25 cellular contexts compared by ENCODE assay signal in the genomic region with DNA sequence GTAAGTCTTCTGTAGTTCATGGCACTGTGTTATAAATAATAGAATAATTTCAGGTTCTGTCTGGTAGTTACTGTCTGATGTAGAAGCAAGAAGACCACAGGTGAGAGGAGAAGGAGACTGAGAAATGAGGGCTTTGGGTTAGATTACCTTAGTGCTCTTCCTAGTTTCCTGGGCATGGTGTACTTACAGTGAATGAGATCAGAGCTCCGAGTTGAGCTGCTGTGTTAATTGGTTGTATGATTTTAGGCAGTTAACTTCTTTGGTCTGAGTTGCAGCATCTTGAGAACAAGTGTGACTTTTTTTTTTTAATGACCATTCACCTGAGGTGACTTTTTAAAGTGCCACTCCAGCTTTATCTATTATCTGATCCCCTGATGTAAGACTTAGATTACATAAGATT. TPM values are rescaled to one million over a fixed set of nuclear protein-coding genes. Genes with fewer than 3 reads are reported as not detected.
DNase-seq lines count a peak whose midpoint lies in the region; ATAC-seq and TF ChIP-seq lines count a peak whose summit lies in the region.
"Had no signal": no experiment of that assay in that cellular context is flagged by ENCODE, and none has a peak within 500 bp of the region (broad histone marks: within the 10 kb centered on the region; RNA-seq: fewer than 3 reads in every experiment).

No MANE protein-coding gene starts in this region.

- intact Hi-C loops in activated CD4-positive, alpha-beta T cell treated with anti-CD3 and anti-CD28 coated beads for 36 hours (cut with DNase I, micrococcal nuclease) = loop anchor here (5.0 to 10.0 kb wide), 4 partner anchors 39 to 624 kb away; no protein-coding TSS in a partner anchor
- intact Hi-C loops in psoas muscle (cut with DNase I) = no loop called here

- no peak for ATAC-seq in activated CD4-positive, alpha-beta T cell treated with anti-CD3 and anti-CD28 coated beads for 36 hours
- ATAC-seq in activated naive CD8-positive, alpha-beta T cell treated with anti-CD3 and anti-CD28 coated beads, Interleukin-2, amount 50 U/mL, for 24 hours = no peak
- ATAC-seq in psoas muscle (peak in 3 of 4 donors; percentile 50 to 62 (median 52)), HG03175 (IDR thresholded peaks at IDR 0.05; ENCODE audit: unreplicated experiment) (no peak)
- ATAC-seq: gastroesophageal sphincter; stimulated activated naive B cell treated with anti-CD40 and anti-IgM and Interleukin-4, amounts not matched to agents 10 μg/mL and 1 μg/mL and 100 μg/mL, for 72 hours had no signal

- CTCF ChIA-PET in activated CD4-positive, alpha-beta T cell treated with anti-CD3 and anti-CD28 coated beads for 36 hours (lab: Charles Lee) = interaction anchor here (0.9 to 2.1 kb wide), 4 partner anchors 14 to 40 kb away, joined by 4 to 7 read pairs (median 4); no protein-coding TSS in a partner anchor

- peaks cover 74% of the 10 kb centered on the region for H3K4me1 Mint-ChIP-seq in activated CD4-positive, alpha-beta T cell treated with anti-CD3 and anti-CD28 coated beads for 36 hours
- H3K4me1 Mint-ChIP-seq in activated naive CD8-positive, alpha-beta T cell treated with anti-CD3 and anti-CD28 coated beads, Interleukin-2, amount 50 U/mL, for 24 hours = peaks cover 84% of the 10 kb centered on the region

- H3K9me3 ChIP-seq in HUES48 (ENCODE audit: control insufficient read depth, insufficient read depth, low read length) = no peaks in the 10 kb centered on the region
- H3K9me3 ChIP-seq in psoas muscle = no peaks in the 10 kb centered on the region
- no peaks in the 10 kb centered on the region for H3K9me3 ChIP-seq in hepatocyte (ENCODE audit: low read depth)
- H3K9me3 ChIP-seq: esophagus squamous epithelium, gastroesophageal sphincter, SK-N-SH, tibial nerve had no signal

- H3K4me1 ChIP-seq in HUES48 (ENCODE audit: control insufficient read depth, insufficient read depth, low read length) (peaks cover 25% of the 10 kb centered on the region), psoas muscle (peaks cover 71% of the 10 kb centered on the region), hepatocyte (ENCODE audit: insufficient read depth) (peaks cover 14% of the 10 kb centered on the region)

- no peak overlapping the region for H3K4me2 ChIP-seq in hepatocyte

- H3K27ac ChIP-seq in HUES48 (ENCODE audit: low read depth, low read length) (peak overlapping the region; percentile 29), psoas muscle (peak overlapping the region; percentile 84), hepatocyte (no peak overlapping the region)
- H3K27ac ChIP-seq: esophagus squamous epithelium, gastroesophageal sphincter, tibial nerve, VCaP had no signal

- H3K9ac ChIP-seq in HUES48 (ENCODE audit: low read depth, low read length) = no peak overlapping the region
- H3K9ac ChIP-seq: SK-N-SH had no signal

- TF ChIP-seq CTCF in psoas muscle (IDR thresholded peaks at IDR 0.05) (no peak), hepatocyte (IDR thresholded peaks at IDR 0.05; ENCODE audit: poor library complexity) (no peak)

- no peaks in the 10 kb centered on the region for H3K9me2 ChIP-seq in hepatocyte (replicated peaks; ENCODE audit: insufficient read depth)
- H3K9me2 ChIP-seq: SK-N-SH had no signal

- H3K9me3 Mint-ChIP-seq in activated CD4-positive, alpha-beta T cell treated with anti-CD3 and anti-CD28 coated beads for 36 hours (ENCODE audit: low read depth) = no peaks in the 10 kb centered on the region
- H3K9me3 Mint-ChIP-seq in activated naive CD8-positive, alpha-beta T cell treated with anti-CD3 and anti-CD28 coated beads, Interleukin-2, amount 50 U/mL, for 24 hours = no peaks in the 10 kb centered on the region
- H3K9me3 Mint-ChIP-seq: stimulated activated naive B cell treated with anti-CD40 and anti-IgM and Interleukin-4, amounts not matched to agents 10 μg/mL and 1 μg/mL and 100 μg/mL, for 72 hours had no signal

- POLR2A ChIA-PET in activated CD4-positive, alpha-beta T cell treated with anti-CD3 and anti-CD28 coated beads for 36 hours (lab: Charles Lee) = interaction anchor here (0.6 to 1.1 kb wide), 2 partner anchors 13 to 656 kb away, joined by 3 to 6 read pairs; no protein-coding TSS in a partner anchor

- DNase-seq in activated CD4-positive, alpha-beta T cell treated with anti-CD3 and anti-CD28 coated beads for 36 hours = no peak
- DNase-seq in activated CD4-positive, alpha-beta T cell treated with anti-CD3 and anti-CD28 coated beads, Interleukin-2, amount 50 U/mL, for 1 hour = no peak
- DNase-seq in activated naive CD8-positive, alpha-beta T cell treated with anti-CD3 and anti-CD28 coated beads, Interleukin-2, amount 50 U/mL, for 24 hours = no peak
- DNase-seq in psoas muscle = no peak
- no peak for DNase-seq in hepatocyte (ENCODE audit: low spot score)
- no peak for DNase-seq in iPS-NIHi11 (ENCODE audit: low spot score)
- DNase-seq: activated CD4-positive, alpha-beta T cell treated with anti-CD3 and anti-CD28 coated beads, Interleukin-2, amount 50 U/mL, for 48 hours; activated CD8-positive, alpha-beta memory T cell treated with anti-CD3 and anti-CD28 coated beads, Interleukin-2, amount 50 U/mL, for 48 hours; Calu3; esophagus squamous epithelium; IMR-90; kidney; NCI-H2081 treated with DMSO at 0.1 percent for 48 hours; nucleus accumbens; RPMI8226; SK-N-SH; small intestine; stimulated activated CD4-positive, alpha-beta T cell treated with anti-CD3 and anti-CD28 coated beads, Interleukin-2, amount 100 ng/mL, for 24 hours; stimulated activated naive B cell treated with anti-CD40 and anti-IgM and Interleukin-4, amounts not matched to agents 10 μg/mL and 1 μg/mL and 100 μg/mL, for 72 hours had no signal

- H3K36me3 ChIP-seq in HUES48 (ENCODE audit: control insufficient read depth, insufficient read depth, low read length) = no peaks in the 10 kb centered on the region
- H3K36me3 ChIP-seq in psoas muscle (ENCODE audit: insufficient read depth in 1 of 2, low read depth in 1 of 2) = no peaks in the 10 kb centered on the region
- no peaks in the 10 kb centered on the region for H3K36me3 ChIP-seq in hepatocyte (replicated peaks; ENCODE audit: insufficient read depth, low read depth)
- H3K36me3 ChIP-seq: esophagus squamous epithelium, gastroesophageal sphincter had no signal

- H4K20me1 ChIP-seq in hepatocyte (ENCODE audit: insufficient read depth, poor library complexity, severe bottlenecking) = peaks cover 32% of the 10 kb centered on the region

- H3K27ac Mint-ChIP-seq in activated CD4-positive, alpha-beta T cell treated with anti-CD3 and anti-CD28 coated beads for 36 hours = peak overlapping the region; percentile 66
- H3K27ac Mint-ChIP-seq in activated naive CD8-positive, alpha-beta T cell treated with anti-CD3 and anti-CD28 coated beads, Interleukin-2, amount 50 U/mL, for 24 hours = peak overlapping the region; percentile 72
- H3K27ac Mint-ChIP-seq: stimulated activated naive B cell treated with anti-CD40 and anti-IgM and Interleukin-4, amounts not matched to agents 10 μg/mL and 1 μg/mL and 100 μg/mL, for 72 hours had no signal

- H3K27me3 ChIP-seq in HUES48 (ENCODE audit: control insufficient read depth, insufficient read depth, low read length) (no peaks in the 10 kb centered on the region), psoas muscle (ENCODE audit: insufficient read depth in 3 of 3, low read length in 2 of 3) (no peaks in the 10 kb centered on the region), hepatocyte (no peaks in the 10 kb centered on the region)
- H3K27me3 ChIP-seq: esophagus squamous epithelium, gastroesophageal sphincter, tibial nerve had no signal

- H3K4me3 ChIP-seq in HUES48 (ENCODE audit: low read depth, low read length) = no peak overlapping the region
- peak overlapping the region; percentile 52 for H3K4me3 ChIP-seq in psoas muscle
- no peak overlapping the region for H3K4me3 ChIP-seq in hepatocyte
- H3K4me3 ChIP-seq: esophagus squamous epithelium, gastroesophageal sphincter, lung, tibial nerve had no signal

- H3K36me3 Mint-ChIP-seq in activated CD4-positive, alpha-beta T cell treated with anti-CD3 and anti-CD28 coated beads for 36 hours (ENCODE audit: low read depth) = peaks cover 2% of the 10 kb centered on the region
- H3K36me3 Mint-ChIP-seq in activated naive CD8-positive, alpha-beta T cell treated with anti-CD3 and anti-CD28 coated beads, Interleukin-2, amount 50 U/mL, for 24 hours (ENCODE audit: low read depth) = peaks cover 8% of the 10 kb centered on the region

- WGBS in psoas muscle, 3 donors = 24 to 65% (median 39%) methylated on average over 1 of the region's 1 CpG
- 95% methylated on average over 1 of the region's 1 CpG for WGBS in hepatocyte (ENCODE audit: low lambda C conversion rate, missing lambda C conversion rate)

- no peak overlapping the region for H2AFZ ChIP-seq in hepatocyte

- no peak overlapping the region for H3K4me3 Mint-ChIP-seq in activated CD4-positive, alpha-beta T cell treated with anti-CD3 and anti-CD28 coated beads for 36 hours
- no peak overlapping the region for H3K4me3 Mint-ChIP-seq in activated naive CD8-positive, alpha-beta T cell treated with anti-CD3 and anti-CD28 coated beads, Interleukin-2, amount 50 U/mL, for 24 hours
- H3K4me3 Mint-ChIP-seq: stimulated activated naive B cell treated with anti-CD40 and anti-IgM and Interleukin-4, amounts not matched to agents 10 μg/mL and 1 μg/mL and 100 μg/mL, for 72 hours had no signal

- H3K27me3 Mint-ChIP-seq in activated CD4-positive, alpha-beta T cell treated with anti-CD3 and anti-CD28 coated beads for 36 hours = no peaks in the 10 kb centered on the region
- no peaks in the 10 kb centered on the region for H3K27me3 Mint-ChIP-seq in activated naive CD8-positive, alpha-beta T cell treated with anti-CD3 and anti-CD28 coated beads, Interleukin-2, amount 50 U/mL, for 24 hours
- H3K27me3 Mint-ChIP-seq: stimulated activated naive B cell treated with anti-CD40 and anti-IgM and Interleukin-4, amounts not matched to agents 10 μg/mL and 1 μg/mL and 100 μg/mL, for 72 hours had no signal

- peaks cover 100% of the 10 kb centered on the region for H3K79me2 ChIP-seq in hepatocyte

RNA-seq across cellular contexts. Expression of gene WDR20, which starts 41.5 kb away (rescaled TPM):
- total RNA-seq in activated CD4-positive, alpha-beta T cell treated with anti-CD3 and anti-CD28 coated beads for 36 hours = 10 to 100 TPM; 18.2 to 24.8 TPM
- total RNA-seq in psoas muscle (10 to 100 TPM; 18.3 to 26.8 (median 22.3) TPM), hepatocyte (24.0 and 32.9 TPM in 2 replicates)
- polyA plus RNA-seq in psoas muscle (10 to 100 TPM; 11.4 to 20.6 (median 11.9) TPM), hepatocyte (15.3 and 20.2 TPM in 2 replicates)

Comparison
In these comparisons a context has a peak if more than half of its experiments do, and no peak if none do; other contexts are left out.
1. ATAC-seq: peak in psoas muscle (3 of 4); none in activated CD4-positive, alpha-beta T cell treated with anti-CD3 and anti-CD28 coated beads for 36 hours (single experiment), activated naive CD8-positive, alpha-beta T cell treated with anti-CD3 and anti-CD28 coated beads, Interleukin-2, amount 50 U/mL, for 24 hours (single experiment) and HG03175 (single experiment).
2. intact Hi-C loops: an anchor here in activated CD4-positive, alpha-beta T cell treated with anti-CD3 and anti-CD28 coated beads for 36 hours (5.0 to 10.0 kb wide); none called in psoas muscle.